ENCODE assay signal across 1 cellular context in the genomic region with DNA sequence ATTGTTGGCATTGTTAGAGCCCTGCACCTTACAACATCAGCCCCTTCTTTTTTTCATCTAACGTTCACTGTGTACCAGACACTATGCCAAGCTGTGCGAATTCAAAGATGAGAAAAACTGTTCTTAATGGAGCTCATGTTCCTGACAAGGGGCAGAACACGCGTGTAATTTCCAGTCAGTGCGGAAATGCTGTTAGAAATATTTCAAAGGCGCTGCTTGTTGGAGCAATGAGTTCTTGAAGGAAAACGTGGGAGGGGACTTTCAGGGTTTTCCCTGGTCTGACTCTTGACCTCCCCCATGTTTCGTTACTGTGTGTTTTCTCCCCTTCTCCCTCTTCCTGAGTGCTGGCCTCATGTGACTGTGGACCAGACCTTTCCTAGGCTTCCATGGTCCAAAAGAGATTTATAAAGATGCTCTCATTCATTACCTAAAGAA.
TF ChIP-seq lines count a peak whose summit lies in the region.

No MANE protein-coding gene starts in this region.

TF ChIP-seq in SK-N-SH treated with all-trans-retinoic acid at 6 μM for 48 hours, 23 proteins besides CTCF, POLR2A, EP300 and RAD21 (continued from another document):
- TF ChIP-seq TOX (CRISPR knock-in tag; IDR thresholded peaks at IDR 0.05; ENCODE audit: borderline replicate concordance) (no peak), ZFP30 (CRISPR knock-in tag; IDR thresholded peaks at IDR 0.05) (no peak)
- TF ChIP-seq, protein P1, sequence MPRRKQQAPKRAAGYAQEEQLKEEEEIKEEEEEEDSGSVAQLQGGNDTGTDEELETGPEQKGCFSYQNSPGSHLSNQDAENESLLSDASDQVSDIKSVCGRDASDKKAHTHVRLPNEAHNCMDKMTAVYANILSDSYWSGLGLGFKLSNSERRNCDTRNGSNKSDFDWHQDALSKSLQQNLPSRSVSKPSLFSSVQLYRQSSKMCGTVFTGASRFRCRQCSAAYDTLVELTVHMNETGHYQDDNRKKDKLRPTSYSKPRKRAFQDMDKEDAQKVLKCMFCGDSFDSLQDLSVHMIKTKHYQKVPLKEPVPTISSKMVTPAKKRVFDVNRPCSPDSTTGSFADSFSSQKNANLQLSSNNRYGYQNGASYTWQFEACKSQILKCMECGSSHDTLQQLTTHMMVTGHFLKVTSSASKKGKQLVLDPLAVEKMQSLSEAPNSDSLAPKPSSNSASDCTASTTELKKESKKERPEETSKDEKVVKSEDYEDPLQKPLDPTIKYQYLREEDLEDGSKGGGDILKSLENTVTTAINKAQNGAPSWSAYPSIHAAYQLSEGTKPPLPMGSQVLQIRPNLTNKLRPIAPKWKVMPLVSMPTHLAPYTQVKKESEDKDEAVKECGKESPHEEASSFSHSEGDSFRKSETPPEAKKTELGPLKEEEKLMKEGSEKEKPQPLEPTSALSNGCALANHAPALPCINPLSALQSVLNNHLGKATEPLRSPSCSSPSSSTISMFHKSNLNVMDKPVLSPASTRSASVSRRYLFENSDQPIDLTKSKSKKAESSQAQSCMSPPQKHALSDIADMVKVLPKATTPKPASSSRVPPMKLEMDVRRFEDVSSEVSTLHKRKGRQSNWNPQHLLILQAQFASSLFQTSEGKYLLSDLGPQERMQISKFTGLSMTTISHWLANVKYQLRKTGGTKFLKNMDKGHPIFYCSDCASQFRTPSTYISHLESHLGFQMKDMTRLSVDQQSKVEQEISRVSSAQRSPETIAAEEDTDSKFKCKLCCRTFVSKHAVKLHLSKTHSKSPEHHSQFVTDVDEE (CRISPR knock-in tag; IDR thresholded peaks at IDR 0.05) = no peak
